11 cellular contexts compared by ENCODE assay signal in genomic region chr22:16602728-16603447, GRCh38. TPM values are rescaled to one million over a fixed set of nuclear protein-coding genes. Genes with fewer than 3 reads are reported as not detected.
A peak's percentile ranks its signal among the peaks of the same experiment; 100 is the strongest.
DNase-seq lines count a peak whose midpoint lies in the region; ATAC-seq and TF ChIP-seq lines count a peak whose summit lies in the region.
"Not testable (repeated sequence)": the region's sequence is repeated elsewhere in the genome, so short reads cannot be mapped to it uniquely, and the experiment has no call there.
"Had no signal": no experiment of that assay in that cellular context is flagged by ENCODE, and none has a peak within 500 bp of the region (broad histone marks: within the 10 kb centered on the region; RNA-seq: fewer than 3 reads in every experiment).

No MANE protein-coding gene starts in this region.

- H3K27me3 ChIP-seq in BJ (ENCODE audit: control insufficient read depth, insufficient read depth, low read length); testis: not testable (repeated sequence)
- peaks cover 0 to 84% (median 0%) of the 10 kb centered on the region in 4 donors for H3K27me3 ChIP-seq in esophagus squamous epithelium

- H3K27ac ChIP-seq in esophagus squamous epithelium = peak overlapping the region in 2 of 4 donors; percentile 55 to 62
- peak overlapping the region in 1 of 2 donors; percentile 55 for H3K27ac ChIP-seq in testis

- H3K4me3 ChIP-seq in BJ (ENCODE audit: low read depth, low read length) (peak overlapping the region; percentile 16), esophagus squamous epithelium (peak overlapping the region in 3 of 4 donors; percentile 48 to 60 (median 51)), retinal pigment epithelial cell (ENCODE audit: low read length) (peak overlapping the region; percentile 50), testis (peak overlapping the region in 1 of 2 donors; percentile 39)

- TF ChIP-seq CTCF in BJ (IDR thresholded peaks at IDR 0.05; ENCODE audit: insufficient read depth, low read depth, low read length); esophagus squamous epithelium (IDR thresholded peaks at IDR 0.05); retinal pigment epithelial cell (conservative IDR thresholded peaks at IDR 0.05; ENCODE audit: low read depth, low read length); testis (IDR thresholded peaks at IDR 0.05): not testable (repeated sequence)

- TF ChIP-seq POLR2A in esophagus squamous epithelium (IDR thresholded peaks at IDR 0.05); testis (IDR thresholded peaks at IDR 0.05): not testable (repeated sequence)

- ATAC-seq in activated CD8-positive, alpha-beta T cell treated with anti-CD3 and anti-CD28 coated beads, Interleukin-2, amount 10 ng/mL, durations not matched to agents 7 days and 5 days; activated naive CD8-positive, alpha-beta T cell treated with anti-CD3 and anti-CD28 coated beads, Interleukin-2, amount 50 U/mL, for 24 hours; memory B cell (ENCODE audit: low read depth): not testable (repeated sequence)

- intact Hi-C loops in esophagus squamous epithelium (cut with DNase I); testis (cut with DNase I; ENCODE audit: low total_unique reads): not testable (repeated sequence)

- peaks cover 30% of the 10 kb centered on the region for H3K27me3 Mint-ChIP-seq in activated CD8-positive, alpha-beta T cell treated with anti-CD3 and anti-CD28 coated beads, Interleukin-2, amount 10 ng/mL, durations not matched to agents 7 days and 5 days (ENCODE audit: low read depth)
- peaks cover 46% of the 10 kb centered on the region for H3K27me3 Mint-ChIP-seq in activated naive CD8-positive, alpha-beta T cell treated with anti-CD3 and anti-CD28 coated beads, Interleukin-2, amount 50 U/mL, for 24 hours
- H3K27me3 Mint-ChIP-seq in memory B cell = not testable (repeated sequence)

- H3K36me3 ChIP-seq in BJ (ENCODE audit: control insufficient read depth, insufficient read depth, low read length); esophagus squamous epithelium; testis (ENCODE audit: low read depth, missing control alignments): not testable (repeated sequence)

- not testable (repeated sequence) for H3K9me3 ChIP-seq in esophagus squamous epithelium, testis

- H3K4me1 ChIP-seq in esophagus squamous epithelium = peaks cover 0 to 11% (median 4%) of the 10 kb centered on the region in 3 donors
- H3K4me1 ChIP-seq in testis = not testable (repeated sequence)

- H3K9me3 Mint-ChIP-seq in activated CD8-positive, alpha-beta T cell treated with anti-CD3 and anti-CD28 coated beads, Interleukin-2, amount 10 ng/mL, durations not matched to agents 7 days and 5 days (ENCODE audit: insufficient read depth); activated naive CD8-positive, alpha-beta T cell treated with anti-CD3 and anti-CD28 coated beads, Interleukin-2, amount 50 U/mL, for 24 hours; memory B cell: not testable (repeated sequence)

- POLR2A ChIA-PET in BJ (lab: Charles Lee); activated CD8-positive, alpha-beta T cell treated with anti-CD3 and anti-CD28 coated beads, Interleukin-2, amount 10 ng/mL, durations not matched to agents 7 days and 5 days (lab: Charles Lee): not testable (repeated sequence)

- CTCF ChIA-PET in BJ (lab: Yijun Ruan, JAX); activated CD8-positive, alpha-beta T cell treated with anti-CD3 and anti-CD28 coated beads, Interleukin-2, amount 10 ng/mL, durations not matched to agents 7 days and 5 days (lab: Charles Lee): not testable (repeated sequence)

- DNase-seq in BJ (ENCODE audit: low read depth); activated CD8-positive, alpha-beta T cell treated with anti-CD3 and anti-CD28 coated beads, Interleukin-2, amount 10 ng/mL, durations not matched to agents 7 days and 5 days; activated naive CD8-positive, alpha-beta T cell treated with anti-CD3 and anti-CD28 coated beads, Interleukin-2, amount 50 U/mL, for 24 hours; esophagus squamous epithelium (lab: John Stamatoyannopoulos, UW); memory B cell (ENCODE audit: low spot score in 2 of 2); retinal pigment epithelial cell (ENCODE audit: low read depth): not testable (repeated sequence)
- DNase-seq in HK-2 (ENCODE audit: unreplicated experiment) = peak; percentile 9
- DNase-seq in testis = peak; percentile 17

- H3K27ac Mint-ChIP-seq in activated CD8-positive, alpha-beta T cell treated with anti-CD3 and anti-CD28 coated beads, Interleukin-2, amount 10 ng/mL, durations not matched to agents 7 days and 5 days; activated naive CD8-positive, alpha-beta T cell treated with anti-CD3 and anti-CD28 coated beads, Interleukin-2, amount 50 U/mL, for 24 hours; memory B cell: not testable (repeated sequence)

- H3K4me3 Mint-ChIP-seq in activated CD8-positive, alpha-beta T cell treated with anti-CD3 and anti-CD28 coated beads, Interleukin-2, amount 10 ng/mL, durations not matched to agents 7 days and 5 days = peak overlapping the region; percentile 41
- peak overlapping the region; percentile 59 for H3K4me3 Mint-ChIP-seq in activated naive CD8-positive, alpha-beta T cell treated with anti-CD3 and anti-CD28 coated beads, Interleukin-2, amount 50 U/mL, for 24 hours
- H3K4me3 Mint-ChIP-seq in memory B cell = peak overlapping the region; percentile 46

- WGBS in esophagus squamous epithelium, 2 donors = 8 to 13% methylated on average over 21 to 24 of the region's 33 CpGs
- WGBS in testis, 2 donors = 2 to 4% methylated on average over 26 to 33 of the region's 33 CpGs

- H3K36me3 Mint-ChIP-seq in activated CD8-positive, alpha-beta T cell treated with anti-CD3 and anti-CD28 coated beads, Interleukin-2, amount 10 ng/mL, durations not matched to agents 7 days and 5 days (ENCODE audit: low read depth); activated naive CD8-positive, alpha-beta T cell treated with anti-CD3 and anti-CD28 coated beads, Interleukin-2, amount 50 U/mL, for 24 hours (ENCODE audit: low read depth); memory B cell: not testable (repeated sequence)

- not testable (repeated sequence) for H3K4me1 Mint-ChIP-seq in activated CD8-positive, alpha-beta T cell treated with anti-CD3 and anti-CD28 coated beads, Interleukin-2, amount 10 ng/mL, durations not matched to agents 7 days and 5 days (ENCODE audit: low read depth); memory B cell
- H3K4me1 Mint-ChIP-seq in activated naive CD8-positive, alpha-beta T cell treated with anti-CD3 and anti-CD28 coated beads, Interleukin-2, amount 50 U/mL, for 24 hours = peaks cover 13% of the 10 kb centered on the region

RNA-seq across cellular contexts. Expression of gene CCT8L2, which starts 10.3 kb away (rescaled TPM):
- polyA plus RNA-seq in BJ (2011; rRNA removed) = not detected in 2 replicates
- not detected in 2 replicates for polyA minus RNA-seq in BJ (2011; rRNA and poly(A)+ RNA removed)
- total RNA-seq in activated CD8-positive, alpha-beta T cell treated with anti-CD3 and anti-CD28 coated beads, Interleukin-2, amount 10 ng/mL, durations not matched to agents 7 days and 5 days = not detected
- total RNA-seq in esophagus squamous epithelium = not detected
- 10 to 100 TPM in 1 of 2 donors, 1 to 10 TPM in 1; 7.9 to 12.7 TPM for total RNA-seq in testis
- polyA plus RNA-seq in testis (ENCODE audit: insufficient read depth, low read depth, low replicate concordance) = 39.0 TPM
- total RNA-seq: H1, occipital lobe, temporal lobe had no signal
- polyA plus RNA-seq: H1 had no signal

Comparison
In these comparisons a context has a peak if more than half of its experiments do, and no peak if none do; other contexts are left out.
1. RNA of gene CCT8L2, which starts 10.3 kb away (total RNA-seq): 7.9 to 12.7 TPM in testis; not detected in activated CD8-positive, alpha-beta T cell treated with anti-CD3 and anti-CD28 coated beads, Interleukin-2, amount 10 ng/mL, durations not matched to agents 7 days and 5 days and not detected in esophagus squamous epithelium; every median in the first group is over 4 times any median in the second.
2. Peak in every context shown above with its lines, with median percentiles within 50 percentile points of each other: H3K4me3 Mint-ChIP-seq.